1 cellular context compared by ENCODE assay signal in the genomic region with DNA sequence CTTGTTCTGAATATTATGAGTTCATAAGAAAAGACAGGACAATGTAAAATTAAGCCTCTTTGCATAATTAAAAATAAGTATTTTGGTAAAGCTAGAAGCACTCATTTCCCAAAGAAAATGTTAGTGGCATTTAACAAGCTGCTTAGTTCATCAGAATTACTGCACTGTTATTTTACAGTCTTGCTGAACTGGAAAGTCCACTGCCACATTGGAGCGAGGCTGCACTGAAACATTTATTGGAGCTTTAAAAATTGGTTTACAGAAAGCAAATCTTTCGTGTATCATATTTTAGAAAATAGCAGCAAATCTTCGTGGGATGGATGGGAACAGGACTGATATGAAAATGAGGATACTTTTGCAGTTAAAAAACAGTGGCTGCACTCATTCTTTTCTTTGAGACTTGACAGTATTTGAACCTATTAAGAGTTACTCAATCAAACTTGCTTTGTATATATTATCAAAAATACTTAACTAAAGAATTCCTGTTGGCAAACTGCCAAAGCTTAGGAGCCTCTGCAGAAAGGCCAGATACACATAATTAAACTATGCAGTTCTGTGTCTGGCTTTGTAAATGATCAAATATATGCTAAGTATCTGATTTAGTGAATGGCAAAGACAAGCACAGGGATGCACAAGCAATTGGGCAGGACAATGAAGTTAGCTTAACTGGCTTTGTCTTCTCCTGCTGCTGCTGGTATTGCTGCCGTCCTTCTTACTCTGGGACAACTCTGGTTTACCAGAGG.
A peak's percentile ranks its signal among the peaks of the same experiment; 100 is the strongest.
TF ChIP-seq lines count a peak whose summit lies in the region.

No MANE protein-coding gene starts in this region.

TF ChIP-seq in SK-N-SH, 30 proteins besides CTCF, POLR2A, EP300 and RAD21:
- TF ChIP-seq CHD2 (IDR thresholded peaks at IDR 0.05; ENCODE audit: low read length, partially characterized antibody) = peak; percentile 57
- TF ChIP-seq MEF2A (IDR thresholded peaks at IDR 0.05; ENCODE audit: borderline replicate concordance, low read depth) = no peak
- no peak for TF ChIP-seq SIN3A (IDR thresholded peaks at IDR 0.05; ENCODE audit: borderline replicate concordance, low read depth, low read length)
- no peak for TF ChIP-seq GABPA (IDR thresholded peaks at IDR 0.05; ENCODE audit: low read depth)
- peak; percentile 68 for TF ChIP-seq GATA2 (CRISPR knock-in tag; IDR thresholded peaks at IDR 0.05)
- 0 out of 2 replicates have a peak, but pooled peaks have one; percentile 18 for TF ChIP-seq TCF12 (IDR thresholded peaks at IDR 0.05)
- no peak for TF ChIP-seq ELF1 (IDR thresholded peaks at IDR 0.05)
- TF ChIP-seq RFX5 (IDR thresholded peaks at IDR 0.05; ENCODE audit: low read length) = no peak
- TF ChIP-seq, protein P1, sequence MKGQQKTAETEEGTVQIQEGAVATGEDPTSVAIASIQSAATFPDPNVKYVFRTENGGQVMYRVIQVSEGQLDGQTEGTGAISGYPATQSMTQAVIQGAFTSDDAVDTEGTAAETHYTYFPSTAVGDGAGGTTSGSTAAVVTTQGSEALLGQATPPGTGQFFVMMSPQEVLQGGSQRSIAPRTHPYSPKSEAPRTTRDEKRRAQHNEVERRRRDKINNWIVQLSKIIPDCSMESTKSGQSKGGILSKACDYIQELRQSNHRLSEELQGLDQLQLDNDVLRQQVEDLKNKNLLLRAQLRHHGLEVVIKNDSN (IDR thresholded peaks at IDR 0.05; ENCODE audit: borderline replicate concordance, low read depth) = no peak
- TF ChIP-seq FOSL2 (IDR thresholded peaks at IDR 0.05; ENCODE audit: borderline replicate concordance, low read depth) = no peak
- no peak for TF ChIP-seq TEAD4 (IDR thresholded peaks at IDR 0.05; ENCODE audit: borderline replicate concordance, insufficient read depth)
- TF ChIP-seq RCOR1 (IDR thresholded peaks at IDR 0.05; ENCODE audit: low read length) = peak; percentile 89
- no peak for TF ChIP-seq NRF1 (IDR thresholded peaks at IDR 0.05; ENCODE audit: low read depth, low read length)
- TF ChIP-seq, protein P2, sequence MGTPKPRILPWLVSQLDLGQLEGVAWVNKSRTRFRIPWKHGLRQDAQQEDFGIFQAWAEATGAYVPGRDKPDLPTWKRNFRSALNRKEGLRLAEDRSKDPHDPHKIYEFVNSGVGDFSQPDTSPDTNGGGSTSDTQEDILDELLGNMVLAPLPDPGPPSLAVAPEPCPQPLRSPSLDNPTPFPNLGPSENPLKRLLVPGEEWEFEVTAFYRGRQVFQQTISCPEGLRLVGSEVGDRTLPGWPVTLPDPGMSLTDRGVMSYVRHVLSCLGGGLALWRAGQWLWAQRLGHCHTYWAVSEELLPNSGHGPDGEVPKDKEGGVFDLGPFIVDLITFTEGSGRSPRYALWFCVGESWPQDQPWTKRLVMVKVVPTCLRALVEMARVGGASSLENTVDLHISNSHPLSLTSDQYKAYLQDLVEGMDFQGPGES (IDR thresholded peaks at IDR 0.05; ENCODE audit: low read depth, low read length) = no peak
